ENCODE assay signal across 21 cellular contexts in genomic region chr20:18363708-18364107, GRCh38.
"Had no signal": no experiment of that assay in that cellular context is flagged by ENCODE, and none has a peak within 500 bp of the region (broad histone marks: within the 10 kb centered on the region; RNA-seq: fewer than 3 reads in every experiment).

No MANE protein-coding gene starts in this region.

- H3K9ac ChIP-seq: SK-N-SH had no signal

- DNase-seq: IMR-90, Kasumi-1, KG1, MG63, NCI-H1092, NCI-H1105 treated with DMSO at 0.1 percent for 48 hours, NCI-H1417 treated with DMSO at 0.1 percent for 48 hours, NCI-H146, NCI-H1694 treated with DMSO at 0.1 percent for 48 hours, NCI-H1930, NCI-H2081, NCI-H2107, NCI-H2227 treated with DMSO at 0.1 percent for 48 hours, NCI-H526, Right ventricle myocardium superior, RPMI8226, SIG-M5, SK-N-SH, SW 1271, T-cell had no signal

- H3K9me3 ChIP-seq: MG63, SK-N-SH had no signal

- H3K4me2 ChIP-seq: SK-N-SH had no signal

- H3K27me3 ChIP-seq: MG63 had no signal

- H3K4me3 ChIP-seq: MG63 had no signal

- ATAC-seq: HepG2, T-cell had no signal

- H3K27ac Mint-ChIP-seq: T-cell had no signal

- H3K9me3 Mint-ChIP-seq: T-cell had no signal

- H3K36me3 Mint-ChIP-seq: T-cell had no signal

- H3K4me3 Mint-ChIP-seq: T-cell had no signal

- H3K36me3 ChIP-seq: MG63 had no signal

- H3K4me1 Mint-ChIP-seq: T-cell had no signal
